Comparison of ENCODE assay signal across 8 cellular contexts in genomic region chr10:48523212-48523819, GRCh38.
DNase-seq lines count a peak whose midpoint lies in the region; ATAC-seq and TF ChIP-seq lines count a peak whose summit lies in the region.

No MANE protein-coding gene starts in this region.

- H3K27ac ChIP-seq in body of pancreas (no peak overlapping the region), spleen (no peak overlapping the region)

- H3K4me1 ChIP-seq in body of pancreas (peaks cover 11% of the 10 kb centered on the region), spleen (peaks cover 5 to 33% (median 15%) of the 10 kb centered on the region in 6 donors)

- no peaks in the 10 kb centered on the region for H3K9me3 ChIP-seq in body of pancreas
- no peaks in the 10 kb centered on the region for H3K9me3 ChIP-seq in spleen

- intact Hi-C loops in body of pancreas (cut with DNase I): no loop called here
- intact Hi-C loops in spleen (cut with DNase I; ENCODE audit: low total_unique reads): no loop called here

- H3K4me3 ChIP-seq in body of pancreas (peak overlapping the region in 1 of 2 donors; percentile 11), spleen (peak overlapping the region in 7 of 8 donors; percentile 24 to 63 (median 35))

- 2 to 13% methylated on average over 4 to 46 of the region's 47 CpGs for WGBS in body of pancreas, 2 donors
- WGBS in spleen, 5 donors: 3 to 13% (median 4%) methylated on average over 14 to 47 of the region's 47 CpGs

- H3K36me3 ChIP-seq in body of pancreas (replicated peaks in 1 of 2; ENCODE audit: insufficient read depth in 1 of 2, low read depth in 2 of 2) (no peaks in the 10 kb centered on the region), spleen (no peaks in the 10 kb centered on the region)

- ATAC-seq in body of pancreas (peak; percentile 69), GM18505 (IDR thresholded peaks at IDR 0.05; ENCODE audit: unreplicated experiment) (no peak), GM21360 (IDR thresholded peaks at IDR 0.05; ENCODE audit: unreplicated experiment) (no peak), HG02973 (IDR thresholded peaks at IDR 0.05; ENCODE audit: unreplicated experiment) (no peak)

- DNase-seq in HEK293T (ENCODE audit: extremely low spot score): peak; percentile 48
- peak; percentile 36 to 57 (median 44) for DNase-seq in body of pancreas
- DNase-seq in iris pigment epithelial cell (ENCODE audit: low read depth): peak; percentile 89
- peak; percentile 63 for DNase-seq in spleen
- no peak for DNase-seq in NCI-H524 treated with DMSO at 0.1 percent for 48 hours (lab: John Stamatoyannopoulos, UW)

- POLR2A ChIA-PET in HEK293T (lab: Yijun Ruan, JAX): no interaction called here

- H3K27me3 ChIP-seq in body of pancreas: no peaks in the 10 kb centered on the region
- peaks cover 0 to 57% (median 31%) of the 10 kb centered on the region in 7 donors for H3K27me3 ChIP-seq in spleen (replicated peaks in 1 of 7)

- TF ChIP-seq CTCF in body of pancreas (IDR thresholded peaks at IDR 0.05) (no peak), spleen (IDR thresholded peaks at IDR 0.05 in 8 of 11, conservative IDR thresholded peaks at IDR 0.05 in 3 of 11) (no peak)

- CTCF ChIA-PET in HEK293T (lab: Yijun Ruan, JAX): interaction anchor here (1.8 kb wide), 1 partner anchor 29 kb away, joined by 5 read pairs; no protein-coding TSS in a partner anchor

- TF ChIP-seq POLR2A in body of pancreas (IDR thresholded peaks at IDR 0.05) (no peak), spleen (IDR thresholded peaks at IDR 0.05) (no peak), GM18505 (IDR thresholded peaks at IDR 0.05; ENCODE audit: borderline replicate concordance, extremely low read depth, insufficient read depth, insufficient read length) (no peak)

TF ChIP-seq in HEK293T, 16 proteins besides CTCF, POLR2A, EP300 and RAD21:
- TF ChIP-seq FOXM1 (IDR thresholded peaks at IDR 0.05; ENCODE audit: borderline replicate concordance) (no peak), SUZ12 (IDR thresholded peaks at IDR 0.05) (no peak), CTBP1 (IDR thresholded peaks at IDR 0.05; ENCODE audit: borderline replicate concordance) (no peak), LEF1 (IDR thresholded peaks at IDR 0.05; ENCODE audit: borderline replicate concordance) (no peak), FOXK2 (IDR thresholded peaks at IDR 0.05) (no peak), L3MBTL2 (conservative IDR thresholded peaks at IDR 0.05) (no peak), ARNT (IDR thresholded peaks at IDR 0.05) (no peak), TARDBP (IDR thresholded peaks at IDR 0.05) (no peak), FOXA1 (IDR thresholded peaks at IDR 0.05) (no peak), BHLHE40 (IDR thresholded peaks at IDR 0.05; ENCODE audit: borderline replicate concordance) (no peak), ELF4 (IDR thresholded peaks at IDR 0.05) (no peak), HDGF (IDR thresholded peaks at IDR 0.05; ENCODE audit: borderline replicate concordance) (no peak), NFRKB (IDR thresholded peaks at IDR 0.05) (no peak), PKNOX1 (IDR thresholded peaks at IDR 0.05) (no peak), ZNF384 (IDR thresholded peaks at IDR 0.05) (no peak), SP1 (IDR thresholded peaks at IDR 0.05) (no peak)
TF ChIP-seq in HEK293T: peak in this region for 0.
